Comparison of ENCODE assay signal across 22 cellular contexts in genomic region chr2:157250836-157251235, GRCh38. TPM values are rescaled to one million over a fixed set of nuclear protein-coding genes. Genes with fewer than 3 reads are reported as not detected.
DNase-seq lines count a peak whose midpoint lies in the region; ATAC-seq and FAIRE-seq lines count a peak whose summit lies in the region.
"Had no signal": no experiment of that assay in that cellular context is flagged by ENCODE, and none has a peak within 500 bp of the region (broad histone marks: within the 10 kb centered on the region; RNA-seq: fewer than 3 reads in every experiment).

No MANE protein-coding gene starts in this region.

- H3K27ac ChIP-seq in small intestine (ENCODE audit: low read depth in 1 of 2, low read length in 1 of 2) = no peak overlapping the region
- H3K27ac ChIP-seq: 22Rv1, A549, C4-2B had no signal

- WGBS in small intestine, 3 donors = 35 to 73% (median 40%) methylated on average over 4 of the region's 4 CpGs

- no peaks in the 10 kb centered on the region for H3K36me3 ChIP-seq in small intestine (ENCODE audit: control insufficient read depth in 2 of 2, insufficient read depth in 2 of 2, low read length in 2 of 2)

- intact Hi-C loops in left colon (cut with DNase I, micrococcal nuclease) = no loop called here

- H3K27ac Mint-ChIP-seq in activated naive CD4-positive, alpha-beta T cell treated with anti-CD3 and anti-CD28 coated beads, Interleukin-2, amount 10 ng/mL, durations not matched to agents 7 days and 5 days = peak overlapping the region; percentile 13
- H3K27ac Mint-ChIP-seq: CD4-positive, alpha-beta T cell; GM23338; HFFc6; IgD-negative memory B cell had no signal

- no peaks in the 10 kb centered on the region for H3K27me3 Mint-ChIP-seq in activated naive CD4-positive, alpha-beta T cell treated with anti-CD3 and anti-CD28 coated beads, Interleukin-2, amount 10 ng/mL, durations not matched to agents 7 days and 5 days
- H3K27me3 Mint-ChIP-seq: CD4-positive, alpha-beta T cell had no signal

- H3K9me3 ChIP-seq in small intestine (ENCODE audit: control insufficient read depth, low read depth) = no peaks in the 10 kb centered on the region
- H3K9me3 ChIP-seq: A549, Caco-2 had no signal

- no peak overlapping the region for H3K4me3 Mint-ChIP-seq in activated naive CD4-positive, alpha-beta T cell treated with anti-CD3 and anti-CD28 coated beads, Interleukin-2, amount 10 ng/mL, durations not matched to agents 7 days and 5 days
- H3K4me3 Mint-ChIP-seq: CD4-positive, alpha-beta T cell; GM23338; HFFc6; IgD-negative memory B cell had no signal

- ATAC-seq in left colon = peak; percentile 89
- no peak for ATAC-seq in GM18870 (IDR thresholded peaks at IDR 0.05; ENCODE audit: unreplicated experiment)
- ATAC-seq: A549, GM23338 had no signal

- no peaks in the 10 kb centered on the region for H3K9me3 Mint-ChIP-seq in activated naive CD4-positive, alpha-beta T cell treated with anti-CD3 and anti-CD28 coated beads, Interleukin-2, amount 10 ng/mL, durations not matched to agents 7 days and 5 days
- H3K9me3 Mint-ChIP-seq: CD4-positive, alpha-beta T cell; GM23338; HFFc6; IgD-negative memory B cell had no signal

- no peak overlapping the region for H3K4me3 ChIP-seq in small intestine (ENCODE audit: low read depth in 1 of 2, low read length in 2 of 2)
- H3K4me3 ChIP-seq: A549, GM23338 had no signal

- peaks cover 3% of the 10 kb centered on the region for H3K4me1 Mint-ChIP-seq in activated naive CD4-positive, alpha-beta T cell treated with anti-CD3 and anti-CD28 coated beads, Interleukin-2, amount 10 ng/mL, durations not matched to agents 7 days and 5 days
- H3K4me1 Mint-ChIP-seq: IgD-negative memory B cell had no signal

- H3K4me1 ChIP-seq in small intestine (ENCODE audit: control insufficient read depth in 2 of 2, insufficient read depth in 1 of 2, low read depth in 1 of 2, low read length in 1 of 2) = no peaks in the 10 kb centered on the region

- no peak for FAIRE-seq in small intestine (lab: Jason Lieb, UNC)
- FAIRE-seq: A549, D721Med, G401.6, GM12891, H54, HTR-8/SVneo had no signal

- no peaks in the 10 kb centered on the region for H3K27me3 ChIP-seq in small intestine (ENCODE audit: control insufficient read depth in 2 of 2, insufficient read depth in 2 of 2, low read length in 2 of 2)

- CTCF ChIA-PET in activated naive CD4-positive, alpha-beta T cell treated with anti-CD3 and anti-CD28 coated beads, Interleukin-2, amount 10 ng/mL, durations not matched to agents 7 days and 5 days (lab: Charles Lee) = no interaction called here

- H3K36me3 Mint-ChIP-seq in activated naive CD4-positive, alpha-beta T cell treated with anti-CD3 and anti-CD28 coated beads, Interleukin-2, amount 10 ng/mL, durations not matched to agents 7 days and 5 days = no peaks in the 10 kb centered on the region
- H3K36me3 Mint-ChIP-seq: IgD-negative memory B cell had no signal

- no peak for DNase-seq in activated naive CD4-positive, alpha-beta T cell treated with anti-CD3 and anti-CD28 coated beads, Interleukin-2, amount 10 ng/mL, durations not matched to agents 7 days and 5 days
- no peak for DNase-seq in activated naive CD4-positive, alpha-beta T cell treated with Interleukin-2 at 50 U/mL for 16 hours
- peak; percentile 28 to 67 for DNase-seq in left colon
- DNase-seq in small intestine = peak; percentile 64
- DNase-seq in effector CD8-positive, alpha-beta T cell (lab: John Stamatoyannopoulos, UW) = no peak
- no peak for DNase-seq in NCI-H1048 (lab: John Stamatoyannopoulos, UW)
- DNase-seq: AML-193; Caco-2; CD4-positive, alpha-beta T cell; HCEC 1CT; HFFc6 had no signal

RNA-seq across cellular contexts. Expression of gene GALNT5, which starts 6.7 kb away (rescaled TPM):
- total RNA-seq in left colon = 10 to 100 TPM; 58.0 to 66.5 TPM
- polyA plus RNA-seq in small intestine = 1 to 10 TPM in 1 of 3 donors, under 1 TPM in 2; 0.67 to 3.8 (median 0.81) TPM
- total RNA-seq: CD4-positive, alpha-beta T cell had no signal
- polyA plus RNA-seq: IgD-negative memory B cell had no signal

Comparison
In these comparisons a context has a peak if more than half of its experiments do, and no peak if none do; other contexts are left out.
1. DNase-seq: peak in left colon (2 of 2) and small intestine (single experiment); none in activated naive CD4-positive, alpha-beta T cell treated with anti-CD3 and anti-CD28 coated beads, Interleukin-2, amount 10 ng/mL, durations not matched to agents 7 days and 5 days (single experiment), activated naive CD4-positive, alpha-beta T cell treated with Interleukin-2 at 50 U/mL for 16 hours (single experiment), effector CD8-positive, alpha-beta T cell (single experiment) and NCI-H1048 (single experiment).